Comparison of ENCODE assay signal across 2 cellular contexts in genomic region chr6:41601248-41601549, GRCh38.
TF ChIP-seq lines count a peak whose summit lies in the region.

No MANE protein-coding gene starts in this region.

TF ChIP-seq in K562, 482 proteins besides CTCF, POLR2A, EP300 and RAD21:
- 0 out of 2 replicates have a peak, but pooled peaks have one; percentile 21 for TF ChIP-seq ZBTB7A (IDR thresholded peaks at IDR 0.05; ENCODE audit: borderline replicate concordance, control insufficient read depth, low read depth, low read length)
- no peak for TF ChIP-seq TBP (optimal IDR thresholded peaks at IDR 0.05; ENCODE audit: low read depth, low read length)

TF ChIP-seq in WTC11, 78 proteins besides CTCF, POLR2A, EP300 and RAD21:
- TF ChIP-seq NFE2L1 (CRISPR knock-in tag; IDR thresholded peaks at IDR 0.05) (no peak), RORB (CRISPR knock-in tag; IDR thresholded peaks at IDR 0.05) (no peak), ZNF396 (CRISPR knock-in tag; IDR thresholded peaks at IDR 0.05; ENCODE audit: borderline replicate concordance) (no peak), IRF2 (CRISPR knock-in tag; IDR thresholded peaks at IDR 0.05; ENCODE audit: borderline replicate concordance, low read depth) (no peak), ZNF423 (CRISPR knock-in tag; IDR thresholded peaks at IDR 0.05) (no peak), E2F4 (CRISPR knock-in tag; IDR thresholded peaks at IDR 0.05; ENCODE audit: borderline replicate concordance, low read depth) (no peak)
TF ChIP-seq in WTC11: peak in this region for 0.
